9 cellular contexts compared by ENCODE assay signal in genomic region chr18:46264255-46264654, GRCh38.
DNase-seq lines count a peak whose midpoint lies in the region; ATAC-seq, FAIRE-seq and TF ChIP-seq lines count a peak whose summit lies in the region.
"Had no signal": no experiment of that assay in that cellular context is flagged by ENCODE, and none has a peak within 500 bp of the region (broad histone marks: within the 10 kb centered on the region; RNA-seq: fewer than 3 reads in every experiment).

No MANE protein-coding gene starts in this region.

- H3K4me1 Mint-ChIP-seq in CD4-positive, alpha-beta memory T cell, result peaks cover 37 to 58% (median 47%) of the 10 kb centered on the region in 4 donors
- peaks cover 61% of the 10 kb centered on the region for H3K4me1 Mint-ChIP-seq in activated T-helper 2 cell treated with anti-CD3 and anti-CD28 coated beads, Interferon-gamma antibody, Interleukin-2, Interleukin-4, amounts not matched to agents 10 μg/mL and 5 μg/mL and 100 μg/mL, durations not matched to agents 14 hours and 24 hours and 36 hours (ENCODE audit: low read depth)
- peaks cover 22 to 65% of the 10 kb centered on the region in 2 donors for H3K4me1 Mint-ChIP-seq in immature natural killer cell

- peak; percentile 36 to 65 (median 53) for DNase-seq in CD4-positive, alpha-beta memory T cell
- DNase-seq in HCT116 (ENCODE audit: low read depth, low spot score) (peak; percentile 16), immature natural killer cell (peak; percentile 19 to 39 (median 35)), small intestine (no peak), DMS79 treated with DMSO at 0.1 percent for 48 hours (lab: John Stamatoyannopoulos, UW) (no peak)
- no peak for DNase-seq in activated T-helper 2 cell treated with anti-CD3 and anti-CD28 coated beads, Interferon-gamma antibody, Interleukin-2, Interleukin-4, amounts not matched to agents 10 μg/mL and 5 μg/mL and 100 μg/mL, durations not matched to agents 14 hours and 24 hours and 36 hours (ENCODE audit: low spot score)
- DNase-seq in stimulated activated CD4-positive, alpha-beta T cell treated with anti-CD3 and anti-CD28 coated beads, Interleukin-12 subunit alpha, Interleukin-12 subunit beta, amount 100 ng/mL, for 4 hours, result no peak
- DNase-seq: Peyer's patch had no signal

- peak overlapping the region in 2 of 8 donors; percentile 1 to 17 for H3K4me3 Mint-ChIP-seq in CD4-positive, alpha-beta memory T cell
- H3K4me3 Mint-ChIP-seq in activated T-helper 2 cell treated with anti-CD3 and anti-CD28 coated beads, Interferon-gamma antibody, Interleukin-2, Interleukin-4, amounts not matched to agents 10 μg/mL and 5 μg/mL and 100 μg/mL, durations not matched to agents 14 hours and 24 hours and 36 hours (ENCODE audit: low read depth), result no peak overlapping the region
- no peak overlapping the region for H3K4me3 Mint-ChIP-seq in immature natural killer cell

- no peak for TF ChIP-seq RAD21 in HCT116 (IDR thresholded peaks at IDR 0.05; ENCODE audit: low read depth)

- H3K27ac Mint-ChIP-seq in CD4-positive, alpha-beta memory T cell, result peak overlapping the region in 5 of 7 donors; percentile 25 to 85 (median 70)
- peak overlapping the region; percentile 42 for H3K27ac Mint-ChIP-seq in activated T-helper 2 cell treated with anti-CD3 and anti-CD28 coated beads, Interferon-gamma antibody, Interleukin-2, Interleukin-4, amounts not matched to agents 10 μg/mL and 5 μg/mL and 100 μg/mL, durations not matched to agents 14 hours and 24 hours and 36 hours
- H3K27ac Mint-ChIP-seq in immature natural killer cell, result peak overlapping the region in 5 of 6 donors; percentile 25 to 80 (median 55)

- TF ChIP-seq EP300 in gastroesophageal sphincter (IDR thresholded peaks at IDR 0.05), result no peak

- H2AFZ ChIP-seq in HCT116 (ENCODE audit: low read depth, low read length, poor library complexity, severe bottlenecking), result no peak overlapping the region

- ATAC-seq in HCT116 (no peak), gastroesophageal sphincter (no peak)

- H3K9ac ChIP-seq in HCT116 (ENCODE audit: low read length), result no peak overlapping the region

- FAIRE-seq in small intestine (lab: Jason Lieb, UNC), result no peak

- H3K27ac ChIP-seq in CD4-positive, alpha-beta memory T cell (ENCODE audit: low read depth, low read length), result no peak overlapping the region
- H3K27ac ChIP-seq in HCT116 (ENCODE audit: low read depth, low read length) (no peak overlapping the region), small intestine (ENCODE audit: low read depth in 1 of 2, low read length in 1 of 2) (no peak overlapping the region), gastroesophageal sphincter (peak overlapping the region in 1 of 4 donors; percentile 11)
- H3K27ac ChIP-seq: Peyer's patch had no signal

- intact Hi-C loops in CD4-positive, alpha-beta memory T cell (cut with micrococcal nuclease), result no loop called here
- intact Hi-C loops in HCT116 (cut with micrococcal nuclease), result loop anchor here (10.0 kb wide), 1 partner anchor 109 kb away; no protein-coding TSS in a partner anchor
- intact Hi-C loops in activated T-helper 2 cell treated with anti-CD3 and anti-CD28 coated beads, Interferon-gamma antibody, Interleukin-2, Interleukin-4, amounts not matched to agents 10 μg/mL and 5 μg/mL and 100 μg/mL, durations not matched to agents 14 hours and 24 hours and 36 hours (cut with micrococcal nuclease), result no loop called here

- no peaks in the 10 kb centered on the region for H3K9me3 Mint-ChIP-seq in CD4-positive, alpha-beta memory T cell
- no peaks in the 10 kb centered on the region for H3K9me3 Mint-ChIP-seq in activated T-helper 2 cell treated with anti-CD3 and anti-CD28 coated beads, Interferon-gamma antibody, Interleukin-2, Interleukin-4, amounts not matched to agents 10 μg/mL and 5 μg/mL and 100 μg/mL, durations not matched to agents 14 hours and 24 hours and 36 hours
- no peaks in the 10 kb centered on the region for H3K9me3 Mint-ChIP-seq in immature natural killer cell

- TF ChIP-seq POLR2A in HCT116 (IDR thresholded peaks at IDR 0.05; ENCODE audit: borderline replicate concordance, extremely low read depth, insufficient read depth, insufficient read length) (no peak), gastroesophageal sphincter (IDR thresholded peaks at IDR 0.05) (no peak)

- H3K79me2 ChIP-seq in HCT116 (ENCODE audit: insufficient read depth, low read length), result peaks cover 4% of the 10 kb centered on the region; the same call in 1 of the 2 replicates

- H3K36me3 Mint-ChIP-seq in CD4-positive, alpha-beta memory T cell, result peaks cover 49 to 74% of the 10 kb centered on the region in 2 donors
- H3K36me3 Mint-ChIP-seq in activated T-helper 2 cell treated with anti-CD3 and anti-CD28 coated beads, Interferon-gamma antibody, Interleukin-2, Interleukin-4, amounts not matched to agents 10 μg/mL and 5 μg/mL and 100 μg/mL, durations not matched to agents 14 hours and 24 hours and 36 hours (ENCODE audit: low read depth), result peaks cover 74% of the 10 kb centered on the region
- H3K36me3 Mint-ChIP-seq in immature natural killer cell, result peaks cover 3 to 27% (median 20%) of the 10 kb centered on the region in 3 donors

- H3K27me3 Mint-ChIP-seq in CD4-positive, alpha-beta memory T cell, result no peaks in the 10 kb centered on the region
- H3K27me3 Mint-ChIP-seq in activated T-helper 2 cell treated with anti-CD3 and anti-CD28 coated beads, Interferon-gamma antibody, Interleukin-2, Interleukin-4, amounts not matched to agents 10 μg/mL and 5 μg/mL and 100 μg/mL, durations not matched to agents 14 hours and 24 hours and 36 hours (ENCODE audit: low read depth), result no peaks in the 10 kb centered on the region
- peaks cover 0 to 1% (median 0%) of the 10 kb centered on the region in 3 donors for H3K27me3 Mint-ChIP-seq in immature natural killer cell (ENCODE audit: low read depth in 3 of 3)

- H4K20me1 ChIP-seq in HCT116 (ENCODE audit: insufficient read depth), result no peaks in the 10 kb centered on the region

- TF ChIP-seq CTCF in HCT116 (IDR thresholded peaks at IDR 0.05 in 2 of 3, conservative IDR thresholded peaks at IDR 0.05 in 1 of 3; ENCODE audit: borderline replicate concordance in 1 of 3, insufficient read depth in 1 of 3, low read depth in 2 of 3, low read length in 2 of 3), result no peak
- TF ChIP-seq CTCF in gastroesophageal sphincter (IDR thresholded peaks at IDR 0.05), result no peak

- peaks cover 24% of the 10 kb centered on the region for H3K36me3 ChIP-seq in CD4-positive, alpha-beta memory T cell (ENCODE audit: insufficient read depth, low read length)
- H3K36me3 ChIP-seq in HCT116 (ENCODE audit: control insufficient read depth in 1 of 2, insufficient read depth in 2 of 2, low read length in 2 of 2), result peaks cover 0 to 13% of the 10 kb centered on the region in 2 experiments; a peak in 1 of 4 replicates
- peaks cover 4 to 7% of the 10 kb centered on the region in 2 donors for H3K36me3 ChIP-seq in small intestine (ENCODE audit: control insufficient read depth in 2 of 2, insufficient read depth in 2 of 2, low read length in 2 of 2)
- H3K36me3 ChIP-seq in gastroesophageal sphincter, result peaks cover 0 to 40% of the 10 kb centered on the region in 2 donors

- no peak overlapping the region for H3K4me2 ChIP-seq in HCT116 (ENCODE audit: low read length)

- H3K4me3 ChIP-seq in CD4-positive, alpha-beta memory T cell (ENCODE audit: low read length in 2 of 2), result no peak overlapping the region
- H3K4me3 ChIP-seq in HCT116 (replicated peaks in 1 of 2; ENCODE audit: low read depth in 1 of 2, low read length in 2 of 2), result no peak overlapping the region
- no peak overlapping the region for H3K4me3 ChIP-seq in small intestine (ENCODE audit: low read depth in 1 of 2, low read length in 2 of 2)
- H3K4me3 ChIP-seq in gastroesophageal sphincter, result no peak overlapping the region
- H3K4me3 ChIP-seq: Peyer's patch had no signal

- POLR2A ChIA-PET in CD4-positive, alpha-beta memory T cell (lab: Charles Lee; ENCODE audit: partially characterized antibody), result no interaction called here
- POLR2A ChIA-PET in HCT116 (lab: Charles Lee), result no interaction called here

- RAD21 ChIA-PET in HCT116 (lab: Charles Lee; ENCODE audit: low non-redundant PET in 1 of 2, low total read pairs in 2 of 2, uncharacterized antibody in 2 of 2, unreplicated experiment in 2 of 2), result no interaction called here

- CTCF ChIA-PET in CD4-positive, alpha-beta memory T cell (lab: Charles Lee; ENCODE audit: partially characterized antibody), result interaction anchor here (1.0 kb wide), 1 partner anchor 394 kb away, joined by 3 read pairs; no protein-coding TSS in a partner anchor
- CTCF ChIA-PET in HCT116 (lab: Charles Lee), result interaction anchor here (1.2 kb wide), 1 partner anchor 91 kb away, joined by 3 read pairs; a partner anchor contains a TSS

- peaks cover 22% of the 10 kb centered on the region for H3K4me1 ChIP-seq in CD4-positive, alpha-beta memory T cell (ENCODE audit: insufficient read depth, low read length)
- H3K4me1 ChIP-seq in HCT116 (ENCODE audit: control insufficient read depth in 1 of 2, insufficient read depth in 2 of 2, low read length in 2 of 2) (peaks cover 0 to 9% of the 10 kb centered on the region in 2 experiments; a peak in 1 of 4 replicates), small intestine (ENCODE audit: control insufficient read depth in 2 of 2, insufficient read depth in 1 of 2, low read depth in 1 of 2, low read length in 1 of 2) (no peaks in the 10 kb centered on the region), gastroesophageal sphincter (peaks cover 9 to 31% (median 10%) of the 10 kb centered on the region in 3 donors)
- H3K4me1 ChIP-seq: Peyer's patch had no signal

- 47 to 50% (median 50%) methylated on average over 1 of the region's 1 CpG for WGBS in small intestine, 3 donors
- WGBS in gastroesophageal sphincter (ENCODE audit: low coverage in 1 of 2), 2 donors, result 64 to 75% methylated on average over 1 of the region's 1 CpG

- H3K9me3 ChIP-seq in CD4-positive, alpha-beta memory T cell (ENCODE audit: control insufficient read depth in 1 of 2, low read length in 2 of 2), result no peaks in the 10 kb centered on the region
- no peaks in the 10 kb centered on the region for H3K9me3 ChIP-seq in HCT116 (ENCODE audit: control insufficient read depth in 1 of 2, insufficient read depth in 1 of 2, low read depth in 1 of 2, low read length in 2 of 2)
- no peaks in the 10 kb centered on the region for H3K9me3 ChIP-seq in small intestine (ENCODE audit: control insufficient read depth, low read depth)
- H3K9me3 ChIP-seq in gastroesophageal sphincter, result no peaks in the 10 kb centered on the region
- H3K9me3 ChIP-seq: Peyer's patch had no signal

- BruUV-seq in HCT116 (replicated peaks; lab: Mats Ljungman, UMichigan), result no TSS peak

- H3K27me3 ChIP-seq in CD4-positive, alpha-beta memory T cell (ENCODE audit: insufficient read depth, low read length), result no peaks in the 10 kb centered on the region
- H3K27me3 ChIP-seq in HCT116 (ENCODE audit: insufficient read depth, low read length), result no peaks in the 10 kb centered on the region
- no peaks in the 10 kb centered on the region for H3K27me3 ChIP-seq in small intestine (ENCODE audit: control insufficient read depth in 2 of 2, insufficient read depth in 2 of 2, low read length in 2 of 2)
- H3K27me3 ChIP-seq in gastroesophageal sphincter, result no peaks in the 10 kb centered on the region
- H3K27me3 ChIP-seq: Peyer's patch had no signal

- no peaks in the 10 kb centered on the region for H3K9me2 ChIP-seq in HCT116 (ENCODE audit: insufficient read depth)

TF ChIP-seq in HCT116, 20 proteins besides CTCF, POLR2A, EP300 and RAD21:
- no peak for TF ChIP-seq EGR1 (IDR thresholded peaks at IDR 0.05; ENCODE audit: low read depth)
TF ChIP-seq in HCT116: peak in this region for 0.

Comparison
In these comparisons a context has a peak if more than half of its experiments do, and no peak if none do; other contexts are left out.
1. DNase-seq: peak in CD4-positive, alpha-beta memory T cell (5 of 5), HCT116 (single experiment) and immature natural killer cell (3 of 3); none in activated T-helper 2 cell treated with anti-CD3 and anti-CD28 coated beads, Interferon-gamma antibody, Interleukin-2, Interleukin-4, amounts not matched to agents 10 μg/mL and 5 μg/mL and 100 μg/mL, durations not matched to agents 14 hours and 24 hours and 36 hours (single experiment), stimulated activated CD4-positive, alpha-beta T cell treated with anti-CD3 and anti-CD28 coated beads, Interleukin-12 subunit alpha, Interleukin-12 subunit beta, amount 100 ng/mL, for 4 hours (single experiment), small intestine (single experiment) and DMS79 treated with DMSO at 0.1 percent for 48 hours (single experiment).
2. Peak in every context shown above with its lines, with median percentiles within 50 percentile points of each other: H3K27ac Mint-ChIP-seq.